Comparison of ENCODE assay signal across 13 cellular contexts in the genomic region with DNA sequence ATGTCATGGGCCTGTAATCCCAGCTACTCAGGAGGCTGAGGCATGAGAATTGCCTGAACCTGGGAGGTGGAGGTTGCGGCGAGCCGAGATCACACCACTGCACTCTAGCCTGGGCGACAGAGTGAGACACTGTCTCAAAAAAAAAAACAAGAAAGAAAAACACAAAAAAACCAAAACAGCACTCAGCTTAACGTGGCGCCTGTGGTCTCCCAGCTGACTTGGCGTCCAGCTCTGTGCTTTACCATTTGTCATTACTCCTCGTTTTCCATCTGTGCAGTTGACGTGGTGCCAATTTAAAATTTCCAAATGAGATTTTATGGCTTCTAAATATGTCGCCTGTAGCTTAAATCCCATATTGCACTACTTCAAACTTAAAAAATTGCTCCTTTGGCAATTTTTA. TPM values are rescaled to one million over a fixed set of nuclear protein-coding genes. Genes with fewer than 3 reads are reported as not detected.
A peak's percentile ranks its signal among the peaks of the same experiment; 100 is the strongest.
DNase-seq lines count a peak whose midpoint lies in the region; ATAC-seq and TF ChIP-seq lines count a peak whose summit lies in the region.
"Had no signal": no experiment of that assay in that cellular context is flagged by ENCODE, and none has a peak within 500 bp of the region (broad histone marks: within the 10 kb centered on the region; RNA-seq: fewer than 3 reads in every experiment).

No MANE protein-coding gene starts in this region.

- DNase-seq in heart right ventricle (peak in 1 of 2 donors; percentile 23), cardiac septum (ENCODE audit: low spot score) (no peak), esophagus squamous epithelium (lab: John Stamatoyannopoulos, UW) (no peak), posterior vena cava (ENCODE audit: low spot score) (peak; percentile 67), GF-D8 (lab: John Stamatoyannopoulos, UW) (no peak), A172 (ENCODE audit: low spot score) (no peak)
- DNase-seq: Calu3, immature natural killer cell, NCI-H748 treated with DMSO at 0.1 percent for 48 hours, WERI-Rb-1 had no signal

- peak in 2 of 8 donors; percentile 12 to 29 for ATAC-seq in heart right ventricle
- no peak for ATAC-seq in GM18519 (IDR thresholded peaks at IDR 0.05; ENCODE audit: low FRiP score, unreplicated experiment)
- no peak for ATAC-seq in HG03442 (IDR thresholded peaks at IDR 0.05; ENCODE audit: unreplicated experiment)

- WGBS in heart right ventricle, 2 donors: 67 to 75% methylated on average over 10 of the region's 10 CpGs
- WGBS in esophagus squamous epithelium, 2 donors: 75 to 79% methylated on average over 10 of the region's 10 CpGs

- peak overlapping the region in 9 of 10 donors; percentile 23 to 61 (median 49) for H3K4me3 ChIP-seq in heart right ventricle
- H3K4me3 ChIP-seq in esophagus squamous epithelium: peak overlapping the region in 3 of 4 donors; percentile 38 to 60 (median 38)

- peak overlapping the region in 9 of 10 donors; percentile 57 to 89 (median 79) for H3K27ac ChIP-seq in heart right ventricle
- peak overlapping the region in 3 of 4 donors; percentile 28 to 81 (median 75) for H3K27ac ChIP-seq in esophagus squamous epithelium

- no peak for TF ChIP-seq CTCF in heart right ventricle (IDR thresholded peaks at IDR 0.05)
- TF ChIP-seq CTCF in esophagus squamous epithelium (IDR thresholded peaks at IDR 0.05): no peak

- peaks cover 0 to 41% (median 26%) of the 10 kb centered on the region in 9 donors for H3K4me1 ChIP-seq in heart right ventricle
- H3K4me1 ChIP-seq in esophagus squamous epithelium: peaks cover 0 to 38% (median 13%) of the 10 kb centered on the region in 3 donors

- H3K27me3 ChIP-seq in heart right ventricle (no peaks in the 10 kb centered on the region), esophagus squamous epithelium (no peaks in the 10 kb centered on the region)

- TF ChIP-seq POLR2A in esophagus squamous epithelium (IDR thresholded peaks at IDR 0.05): no peak

- peaks cover 0 to 37% (median 0%) of the 10 kb centered on the region in 9 donors for H3K36me3 ChIP-seq in heart right ventricle
- no peaks in the 10 kb centered on the region for H3K36me3 ChIP-seq in esophagus squamous epithelium
- H3K36me3 ChIP-seq: WERI-Rb-1 had no signal

- intact Hi-C loops in heart right ventricle (cut with DNase I): loop anchor here in 2 of 10 donors (2.0 kb wide), 2 partner anchors 37 to 77 kb away; partner anchors contain the start of gene ARHGDIB (in 2 of the 2)
- intact Hi-C loops in cardiac septum (cut with DNase I): no loop called here
- intact Hi-C loops in esophagus squamous epithelium (cut with DNase I): no loop called here
- intact Hi-C loops in posterior vena cava (cut with DNase I): no loop called here

- no peaks in the 10 kb centered on the region for H3K9me3 ChIP-seq in heart right ventricle
- no peaks in the 10 kb centered on the region for H3K9me3 ChIP-seq in esophagus squamous epithelium

RNA-seq across cellular contexts. Expression of gene MGP, which starts 2.0 kb away (rescaled TPM):
- 100 to 1,000 TPM; 151 to 456 (median 254) TPM for total RNA-seq in heart right ventricle
- 100 to 1,000 TPM; 252 to 528 TPM for polyA plus RNA-seq in heart right ventricle
- total RNA-seq in cardiac septum: 677 TPM
- 100 to 1,000 TPM in 1 of 4 donors, 10 to 100 TPM in 2, 1 to 10 TPM in 1; 5.2 to 108 (median 41.4) TPM for total RNA-seq in esophagus squamous epithelium
- 1,000 to 10,000 TPM; 4,815 to 5,579 TPM for total RNA-seq in posterior vena cava
- 0.09 TPM in 1 of 2 replicates, not detected in the other for total RNA-seq in A172 (2014; rRNA removed; shearing (Covaris generic))
- total RNA-seq: Calu3, myocyte had no signal

RNA-seq across cellular contexts. Expression of gene ART4, which starts 40.3 kb away (rescaled TPM):
- total RNA-seq in heart right ventricle (1 to 10 TPM in 9 of 10 donors, under 1 TPM in 1; 0.72 to 3.9 (median 2.8) TPM), cardiac septum (1.9 TPM), esophagus squamous epithelium (under 1 TPM in 2 of 4 donors, not detected in 2; 0.35 to 0.95 TPM), posterior vena cava (10 to 100 TPM; 11.3 to 16.1 TPM)
- 1 to 10 TPM; 1.3 to 2.7 TPM for polyA plus RNA-seq in heart right ventricle
- total RNA-seq in A172 (2014; rRNA removed; shearing (Covaris generic)): not detected in 2 replicates
- total RNA-seq: Calu3, myocyte had no signal
- polyA plus RNA-seq: immature natural killer cell had no signal

RNA-seq across cellular contexts. Expression of gene ERP27, which starts 54.7 kb away (rescaled TPM):
- total RNA-seq in heart right ventricle (under 1 TPM in 8 of 10 donors, not detected in 2; 0.14 to 0.79 (median 0.28) TPM), cardiac septum (0.11 TPM), esophagus squamous epithelium (1 to 10 TPM in 2 of 4 donors, under 1 TPM in 1, not detected in 1; 0.57 to 5.5 (median 1.9) TPM), posterior vena cava (1 to 10 TPM; 1.0 to 1.2 TPM)
- polyA plus RNA-seq in heart right ventricle: under 1 TPM; 0.20 to 0.44 TPM
- not detected in 2 replicates for total RNA-seq in A172 (2014; rRNA removed; shearing (Covaris generic))
- total RNA-seq: myocyte had no signal
